In genomic region chr1:156583821-156584622, GRCh38 we compare ENCODE assay signal across 8 cellular contexts. TPM values are rescaled to one million over a fixed set of nuclear protein-coding genes. Genes with fewer than 3 reads are reported as not detected.
DNase-seq lines count a peak whose midpoint lies in the region; ATAC-seq, FAIRE-seq and TF ChIP-seq lines count a peak whose summit lies in the region.

No MANE protein-coding gene starts in this region.

- no peaks in the 10 kb centered on the region for H3K79me1 ChIP-seq in neuronal stem cell (ENCODE audit: low read depth, low read length)

- ATAC-seq in GM19395 (IDR thresholded peaks at IDR 0.05; ENCODE audit: unreplicated experiment), result no peak

- H3K27me3 ChIP-seq in neuronal stem cell (ENCODE audit: control insufficient read depth in 3 of 3, insufficient read depth in 3 of 3, low read depth in 1 of 3, low read length in 3 of 3), result peaks cover 0 to 64% (median 2%) of the 10 kb centered on the region in 3 experiments
- H3K27me3 ChIP-seq in thymus (ENCODE audit: control insufficient read depth, insufficient read depth), result no peaks in the 10 kb centered on the region

- DNase-seq in DMS153 treated with DMSO at 0.1 percent for 48 hours (lab: John Stamatoyannopoulos, UW; ENCODE audit: unreplicated experiment) (peak; percentile 58), RCC 7860 (ENCODE audit: low spot score) (peak; percentile 70), fibroblast of mammary gland (ENCODE audit: low read depth) (peak; percentile 86), neuronal stem cell (ENCODE audit: low spot score) (peak; percentile 78)
- DNase-seq in activated T-cell treated with anti-CD3 and anti-CD28 coated beads, Interleukin-2, amount 50 U/mL, for 48 hours, result peak; percentile 75 to 81

- H3K9me3 ChIP-seq in neuronal stem cell (replicated peaks in 1 of 2; ENCODE audit: control insufficient read depth in 2 of 2, insufficient read depth in 1 of 2, low read depth in 1 of 2, low read length in 2 of 2) (no peaks in the 10 kb centered on the region), thymus (ENCODE audit: control insufficient read depth) (no peaks in the 10 kb centered on the region)

- H3K4me3 ChIP-seq in fibroblast of mammary gland (ENCODE audit: control insufficient read depth, low read depth, low read length) (no peak overlapping the region), neuronal stem cell (ENCODE audit: low read length in 2 of 2) (no peak overlapping the region), thymus (ENCODE audit: low read length) (peak overlapping the region; percentile 23)

- peak overlapping the region; percentile 69 for H2AFZ ChIP-seq in neuronal stem cell (ENCODE audit: low read length)

- no peak overlapping the region for H3K23ac ChIP-seq in neuronal stem cell (ENCODE audit: low read depth, low read length, poor library complexity)

- peak overlapping the region; percentile 87 for H4K8ac ChIP-seq in neuronal stem cell (ENCODE audit: low read depth, low read length)

- no peak overlapping the region for H3K27ac ChIP-seq in neuronal stem cell (replicated peaks; ENCODE audit: low read length)
- H3K27ac ChIP-seq in thymus (ENCODE audit: low read depth), result no peak overlapping the region

- H2AK5ac ChIP-seq in neuronal stem cell (ENCODE audit: low read depth, low read length), result peak overlapping the region; percentile 53

- peak overlapping the region; percentile 72 for H3K18ac ChIP-seq in neuronal stem cell (ENCODE audit: low read length)

- peak; percentile 90 for TF ChIP-seq CTCF in LNCAP (IDR thresholded peaks at IDR 0.05)
- peak; percentile 97 for TF ChIP-seq CTCF in fibroblast of mammary gland (conservative IDR thresholded peaks at IDR 0.05; ENCODE audit: control insufficient read depth, insufficient read depth, low read depth, low read length)

- H3K4me2 ChIP-seq in neuronal stem cell (ENCODE audit: insufficient read depth, low read length, poor library complexity, severe bottlenecking), result no peak overlapping the region

- WGBS in neuronal stem cell (ENCODE audit: extremely low coverage in 2 of 2, insufficient read length in 2 of 2, insufficient replicate concordance in 1 of 2), 2 donors, result no CpG with 5 or more reads among the region's 20 CpGs
- WGBS in thymus, result 61% methylated on average over 20 of the region's 20 CpGs

- H3K9ac ChIP-seq in neuronal stem cell (ENCODE audit: low read depth, low read length, poor library complexity), result peak overlapping the region; percentile 64

- H2BK15ac ChIP-seq in neuronal stem cell (ENCODE audit: low read length), result no peak overlapping the region

- no peak overlapping the region for H4K91ac ChIP-seq in neuronal stem cell (ENCODE audit: low read depth, low read length, poor library complexity)

- H2BK120ac ChIP-seq in neuronal stem cell (ENCODE audit: low read depth, low read length), result no peak overlapping the region

- H3K36me3 ChIP-seq in neuronal stem cell (replicated peaks in 1 of 2; ENCODE audit: control insufficient read depth in 2 of 2, insufficient read depth in 2 of 2, low read length in 2 of 2) (no peaks in the 10 kb centered on the region), thymus (ENCODE audit: control insufficient read depth, insufficient read depth) (peaks cover 21% of the 10 kb centered on the region)

- peak; percentile 15 for FAIRE-seq in RCC 7860 (lab: Jason Lieb, UNC)

- peak overlapping the region; percentile 44 for H3K4ac ChIP-seq in neuronal stem cell (ENCODE audit: low read length)

- no peak overlapping the region for H2BK5ac ChIP-seq in neuronal stem cell (ENCODE audit: low read length)

- H3K14ac ChIP-seq in neuronal stem cell (ENCODE audit: low read length), result no peak overlapping the region

- peak overlapping the region; percentile 42 for H2BK12ac ChIP-seq in neuronal stem cell (ENCODE audit: low read length)

- H3K4me1 ChIP-seq in neuronal stem cell (ENCODE audit: control insufficient read depth in 2 of 2, insufficient read depth in 1 of 2, low read depth in 1 of 2, low read length in 2 of 2), result peaks cover 0 to 1% of the 10 kb centered on the region in 2 donors
- peaks cover 11% of the 10 kb centered on the region for H3K4me1 ChIP-seq in thymus (ENCODE audit: control insufficient read depth, insufficient read depth, low read length)

RNA-seq across cellular contexts. Expression of gene TTC24, which starts 4.5 kb away (rescaled TPM):
- not detected for polyA plus RNA-seq in neuronal stem cell (2013, experiment 1 of 2)
- not detected for polyA plus RNA-seq in neuronal stem cell (2013, experiment 2 of 2)
- polyA plus RNA-seq in thymus, result 13.4 TPM

RNA-seq across cellular contexts. Expression of gene NAXE, which starts 7.6 kb away (rescaled TPM):
- polyA plus RNA-seq in neuronal stem cell (2013, experiment 1 of 2), result 46.7 TPM
- 47.1 TPM for polyA plus RNA-seq in neuronal stem cell (2013, experiment 2 of 2)
- polyA plus RNA-seq in thymus, result 40.2 TPM

RNA-seq across cellular contexts. Expression of gene IQGAP3, which starts 11.7 kb away (rescaled TPM):
- polyA plus RNA-seq in neuronal stem cell (2013, experiment 1 of 2), result 13.1 TPM
- 12.7 TPM for polyA plus RNA-seq in neuronal stem cell (2013, experiment 2 of 2)
- polyA plus RNA-seq in thymus, result 1.0 TPM

RNA-seq across cellular contexts. Expression of gene GPATCH4, which starts 17.3 kb away (rescaled TPM):
- 17.6 TPM for polyA plus RNA-seq in neuronal stem cell (2013, experiment 1 of 2)
- 17.2 TPM for polyA plus RNA-seq in neuronal stem cell (2013, experiment 2 of 2)
- 12.0 TPM for polyA plus RNA-seq in thymus

RNA-seq across cellular contexts. Expression of gene HAPLN2, which starts 35.2 kb away (rescaled TPM):
- 1.8 TPM for polyA plus RNA-seq in neuronal stem cell (2013, experiment 1 of 2)
- 1.7 TPM for polyA plus RNA-seq in neuronal stem cell (2013, experiment 2 of 2)
- polyA plus RNA-seq in thymus, result 0.50 TPM
